Comparison of ENCODE assay signal across 1 cellular context in the genomic region with DNA sequence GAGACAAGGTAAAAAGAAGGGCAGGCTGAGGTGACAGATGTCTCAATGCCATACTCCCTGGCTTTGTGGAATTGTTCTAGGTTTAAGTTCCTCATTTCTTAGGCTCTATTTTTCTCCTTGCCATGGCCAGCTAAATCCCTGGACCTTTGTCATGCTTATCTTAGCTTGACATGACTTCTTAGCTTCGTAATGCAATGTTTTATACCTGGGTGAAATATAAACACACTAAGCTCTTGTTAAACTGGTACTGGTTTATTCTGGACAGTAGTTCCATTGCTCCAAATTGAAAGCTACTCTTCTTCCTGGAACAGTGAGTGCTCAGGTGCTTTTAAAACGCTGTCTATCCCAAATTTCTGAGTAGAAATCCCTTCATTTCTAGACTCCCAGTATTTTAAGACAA.
TF ChIP-seq lines count a peak whose summit lies in the region.

No MANE protein-coding gene starts in this region.

TF ChIP-seq in GM23338, 12 proteins besides CTCF, POLR2A, EP300 and RAD21 (continued from another document):
- TF ChIP-seq, protein P1, sequence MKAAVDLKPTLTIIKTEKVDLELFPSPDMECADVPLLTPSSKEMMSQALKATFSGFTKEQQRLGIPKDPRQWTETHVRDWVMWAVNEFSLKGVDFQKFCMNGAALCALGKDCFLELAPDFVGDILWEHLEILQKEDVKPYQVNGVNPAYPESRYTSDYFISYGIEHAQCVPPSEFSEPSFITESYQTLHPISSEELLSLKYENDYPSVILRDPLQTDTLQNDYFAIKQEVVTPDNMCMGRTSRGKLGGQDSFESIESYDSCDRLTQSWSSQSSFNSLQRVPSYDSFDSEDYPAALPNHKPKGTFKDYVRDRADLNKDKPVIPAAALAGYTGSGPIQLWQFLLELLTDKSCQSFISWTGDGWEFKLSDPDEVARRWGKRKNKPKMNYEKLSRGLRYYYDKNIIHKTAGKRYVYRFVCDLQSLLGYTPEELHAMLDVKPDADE (IDR thresholded peaks at IDR 0.05), result no peak
TF ChIP-seq in GM23338: peak in this region for 0.
